24 cellular contexts compared by ENCODE assay signal in the genomic region with DNA sequence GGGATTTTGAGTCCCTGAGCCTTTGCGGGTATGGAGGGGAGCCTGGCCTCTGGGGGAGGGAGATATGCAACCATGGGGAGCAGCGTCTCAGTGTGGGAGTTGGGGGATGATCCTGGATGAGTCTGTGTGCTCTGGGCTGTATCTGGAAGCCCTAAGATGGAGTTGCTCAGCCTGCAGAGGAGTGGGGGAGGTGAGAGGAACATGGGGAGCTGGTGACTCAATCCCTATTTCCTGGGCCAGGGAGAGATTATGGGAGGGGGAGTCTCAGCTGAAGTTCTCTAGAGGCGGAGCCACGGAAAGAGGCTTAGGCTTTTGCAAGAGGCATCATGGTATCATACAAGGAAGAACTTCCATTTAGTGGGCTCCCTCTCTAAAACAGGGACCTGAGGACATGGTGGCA. TPM values are rescaled to one million over a fixed set of nuclear protein-coding genes. Genes with fewer than 3 reads are reported as not detected.
A peak's percentile ranks its signal among the peaks of the same experiment; 100 is the strongest.
DNase-seq lines count a peak whose midpoint lies in the region; ATAC-seq, FAIRE-seq and TF ChIP-seq lines count a peak whose summit lies in the region.
"Had no signal": no experiment of that assay in that cellular context is flagged by ENCODE, and none has a peak within 500 bp of the region (broad histone marks: within the 10 kb centered on the region; RNA-seq: fewer than 3 reads in every experiment).

No MANE protein-coding gene starts in this region.

- H3K27ac Mint-ChIP-seq in astrocyte (ENCODE audit: unreplicated experiment): no peak overlapping the region
- H3K27ac Mint-ChIP-seq: CD8-positive, alpha-beta T cell; T-cell had no signal

- no peak overlapping the region for H3K9ac ChIP-seq in astrocyte (ENCODE audit: low read length)
- H3K9ac ChIP-seq in MM.1S (ENCODE audit: low read length): no peak overlapping the region

- H3K9me3 ChIP-seq in astrocyte (ENCODE audit: insufficient read depth, low read depth, low read length): no peaks in the 10 kb centered on the region
- H3K9me3 ChIP-seq in MM.1S (replicated peaks; ENCODE audit: insufficient read depth, low read length): no peaks in the 10 kb centered on the region
- H3K9me3 ChIP-seq: ascending aorta had no signal

- no peaks in the 10 kb centered on the region for H3K36me3 ChIP-seq in astrocyte (ENCODE audit: insufficient read depth, low read length)
- H3K36me3 ChIP-seq in MM.1S (replicated peaks; ENCODE audit: insufficient read depth, low read length): no peaks in the 10 kb centered on the region
- H3K36me3 ChIP-seq: ascending aorta had no signal

- peaks cover 33% of the 10 kb centered on the region for H3K27me3 Mint-ChIP-seq in astrocyte (ENCODE audit: low read depth, unreplicated experiment)
- H3K27me3 Mint-ChIP-seq: T-cell had no signal

- FAIRE-seq in astrocyte (lab: Jason Lieb, UNC): no peak
- FAIRE-seq: urothelium cell line had no signal

- DNase-seq in Daoy (ENCODE audit: low read depth): peak; percentile 42
- peak; percentile 16 for DNase-seq in Kasumi-1 (lab: John Stamatoyannopoulos, UW)
- DNase-seq in astrocyte (ENCODE audit: low read depth): no peak
- DNase-seq in kidney glomerular epithelial cell (lab: John Stamatoyannopoulos, UW): peak; percentile 38
- no peak for DNase-seq in MM.1S
- no peak for DNase-seq in foreskin fibroblast
- DNase-seq in NCI-H2196 (lab: John Stamatoyannopoulos, UW; ENCODE audit: unreplicated experiment): no peak
- DNase-seq: ACHN; activated CD8-positive, alpha-beta memory T cell treated with anti-CD3 and anti-CD28 coated beads, Interleukin-2, amount 50 U/mL, for 4 hours; activated naive CD4-positive, alpha-beta T cell; CD8-positive, alpha-beta T cell; DND-41; midbrain; NCI-H2081 treated with DMSO at 0.1 percent for 48 hours; NCI-H526; occipital lobe; PC-9; stimulated activated CD4-positive, alpha-beta T cell treated with anti-CD3 and anti-CD28 coated beads, Interleukin-1b, Interleukin-23, amount 100 ng/mL, for 48 hours; T-cell had no signal

- H3K4me3 Mint-ChIP-seq in astrocyte (ENCODE audit: unreplicated experiment): no peak overlapping the region
- H3K4me3 Mint-ChIP-seq: CD8-positive, alpha-beta T cell; T-cell had no signal

- H3K79me2 ChIP-seq in astrocyte (ENCODE audit: insufficient read depth, low read length) (no peaks in the 10 kb centered on the region), MM.1S (ENCODE audit: low read length) (no peaks in the 10 kb centered on the region)

- H4K20me1 ChIP-seq in astrocyte (ENCODE audit: insufficient read depth, low read length) (no peaks in the 10 kb centered on the region), MM.1S (ENCODE audit: insufficient read depth, low read length) (no peaks in the 10 kb centered on the region)

- H2AFZ ChIP-seq in astrocyte (ENCODE audit: low read depth, low read length) (no peak overlapping the region), MM.1S (ENCODE audit: low read length) (no peak overlapping the region)
- H2AFZ ChIP-seq: PC-9 had no signal

- H3K27me3 ChIP-seq in astrocyte (ENCODE audit: insufficient read depth, low read length) (peaks cover 3% of the 10 kb centered on the region), MM.1S (replicated peaks; ENCODE audit: insufficient read depth, low read length) (peaks cover 89% of the 10 kb centered on the region)
- H3K27me3 ChIP-seq: ascending aorta had no signal

- peak overlapping the region; percentile 20 for H3K4me2 ChIP-seq in astrocyte (ENCODE audit: low read length)
- H3K4me2 ChIP-seq in MM.1S (ENCODE audit: low read depth, low read length): no peak overlapping the region
- H3K4me2 ChIP-seq: PC-9 had no signal

- no peak for TF ChIP-seq CTCF in astrocyte (IDR thresholded peaks at IDR 0.05; ENCODE audit: insufficient read depth, low read depth, low read length)
- TF ChIP-seq CTCF in MM.1S (IDR thresholded peaks at IDR 0.05; ENCODE audit: low read length): no peak
- no peak for TF ChIP-seq CTCF in foreskin fibroblast (IDR thresholded peaks at IDR 0.05; ENCODE audit: low read depth, low read length)

- no peaks in the 10 kb centered on the region for H3K9me3 Mint-ChIP-seq in astrocyte (ENCODE audit: unreplicated experiment)
- H3K9me3 Mint-ChIP-seq: CD8-positive, alpha-beta T cell; T-cell had no signal

- peaks cover 19% of the 10 kb centered on the region for H3K4me1 Mint-ChIP-seq in astrocyte (ENCODE audit: low read depth, unreplicated experiment)

- H3K4me1 ChIP-seq in astrocyte (ENCODE audit: insufficient read depth, low read length) (peaks cover 5% of the 10 kb centered on the region), MM.1S (ENCODE audit: low read length) (no peaks in the 10 kb centered on the region)
- H3K4me1 ChIP-seq: ascending aorta had no signal

- no peaks in the 10 kb centered on the region for H3K36me3 Mint-ChIP-seq in astrocyte (ENCODE audit: low read depth, unreplicated experiment)
- H3K36me3 Mint-ChIP-seq: CD8-positive, alpha-beta T cell; T-cell had no signal

- H3K27ac ChIP-seq in astrocyte (ENCODE audit: low read depth, low read length): no peak overlapping the region
- no peak overlapping the region for H3K27ac ChIP-seq in MM.1S (ENCODE audit: low read length)
- H3K27ac ChIP-seq: ascending aorta, epithelial cell of prostate, PC-9 had no signal

- H3K4me3 ChIP-seq in astrocyte (ENCODE audit: insufficient read depth, low read depth, low read length): no peak overlapping the region
- no peak overlapping the region for H3K4me3 ChIP-seq in MM.1S (ENCODE audit: low read length)
- H3K4me3 ChIP-seq in foreskin fibroblast (ENCODE audit: low read depth in 1 of 2, low read length in 2 of 2): no peak overlapping the region
- H3K4me3 ChIP-seq: ascending aorta, PC-9 had no signal

- H3F3A ChIP-seq in MM.1S (ENCODE audit: insufficient read depth, low read length): no peaks in the 10 kb centered on the region

- H3K9me2 ChIP-seq in MM.1S (replicated peaks; ENCODE audit: insufficient read depth, low read length): no peaks in the 10 kb centered on the region

- no peak for ATAC-seq in GM21723 (IDR thresholded peaks at IDR 0.05; ENCODE audit: unreplicated experiment)
- ATAC-seq: CD8-positive, alpha-beta T cell; sciatic nerve; T-cell had no signal

RNA-seq across cellular contexts. Expression of gene TMEM115, which starts 59.5 kb away (rescaled TPM):
- 26.6 and 33.9 TPM in 2 replicates for total RNA-seq in Daoy (2014; rRNA removed; shearing (Covaris generic))
- 48.7 and 49.8 TPM in 2 replicates for total RNA-seq in astrocyte

Comparison
In these comparisons a context has a peak if more than half of its experiments do, and no peak if none do; other contexts are left out.
1. DNase-seq: peak in Daoy (single experiment), Kasumi-1 (2 of 2) and kidney glomerular epithelial cell (single experiment); none in astrocyte (single experiment), MM.1S (single experiment), foreskin fibroblast (0 of 2) and NCI-H2196 (single experiment).